1 cellular context compared by ENCODE assay signal in genomic region chr17:81741594-81742452, GRCh38.
TF ChIP-seq lines count a peak whose summit lies in the region.

No MANE protein-coding gene starts in this region.

TF ChIP-seq in HepG2, 621 proteins besides CTCF, POLR2A, EP300 and RAD21 (continued from another document):
- TF ChIP-seq HOMEZ (CRISPR knock-in tag; IDR thresholded peaks at IDR 0.05; ENCODE audit: low read depth) (no peak), NFATC3 (CRISPR knock-in tag; IDR thresholded peaks at IDR 0.05) (no peak), CBX2 (IDR thresholded peaks at IDR 0.05; ENCODE audit: low read depth, low read length) (no peak), CBX2 (CRISPR knock-in tag; IDR thresholded peaks at IDR 0.05; ENCODE audit: low read depth) (no peak), NFKB2 (CRISPR knock-in tag; IDR thresholded peaks at IDR 0.05; ENCODE audit: borderline replicate concordance) (0 out of 2 replicates have a peak, but pooled peaks have one; percentile 35), ZNF333 (CRISPR knock-in tag; IDR thresholded peaks at IDR 0.05; ENCODE audit: borderline replicate concordance) (no peak), ZBTB39 (CRISPR knock-in tag; IDR thresholded peaks at IDR 0.05) (no peak), CHCHD3 (CRISPR knock-in tag; IDR thresholded peaks at IDR 0.05) (no peak), NFKBIZ (CRISPR knock-in tag; IDR thresholded peaks at IDR 0.05) (no peak), DNMT1 (CRISPR knock-in tag; IDR thresholded peaks at IDR 0.05) (peak; percentile 55; the same call in 1 of the 2 replicates), MEF2D (CRISPR knock-in tag; IDR thresholded peaks at IDR 0.05) (no peak), ZNF496 (CRISPR knock-in tag; IDR thresholded peaks at IDR 0.05; ENCODE audit: insufficient replicate concordance) (no peak), FOXA3 (CRISPR knock-in tag; IDR thresholded peaks at IDR 0.05) (no peak), KDM4B (CRISPR knock-in tag; IDR thresholded peaks at IDR 0.05) (no peak), ZNF317 (CRISPR knock-in tag; IDR thresholded peaks at IDR 0.05) (no peak), ZNF891 (CRISPR knock-in tag; IDR thresholded peaks at IDR 0.05) (peak; percentile 54; the same call in 1 of the 2 replicates), HNRNPLL (IDR thresholded peaks at IDR 0.05; ENCODE audit: low read depth, low read length, poor library complexity, severe bottlenecking) (peak; percentile 38), ZFP91 (CRISPR knock-in tag; IDR thresholded peaks at IDR 0.05; ENCODE audit: borderline replicate concordance) (0 out of 2 replicates have a peak, but pooled peaks have one; percentile 31), HNRNPL (IDR thresholded peaks at IDR 0.05; ENCODE audit: low read depth, low read length) (0 out of 2 replicates have a peak, but pooled peaks have one; percentile 59), UBTF (CRISPR knock-in tag; IDR thresholded peaks at IDR 0.05) (0 out of 2 replicates have a peak, but pooled peaks have one; percentile 25), ZNF768 (CRISPR knock-in tag; IDR thresholded peaks at IDR 0.05) (peak; percentile 59; the same call in 1 of the 2 replicates), ZBTB7B (CRISPR knock-in tag; IDR thresholded peaks at IDR 0.05) (0 out of 2 replicates have a peak, but pooled peaks have one; percentile 16), ZNF451 (CRISPR knock-in tag; IDR thresholded peaks at IDR 0.05) (0 out of 2 replicates have a peak, but pooled peaks have one; percentile 14), YEATS4 (CRISPR knock-in tag; IDR thresholded peaks at IDR 0.05; ENCODE audit: borderline replicate concordance) (no peak), CHD4 (IDR thresholded peaks at IDR 0.05; ENCODE audit: borderline replicate concordance, low read length) (no peak), BRD4 (CRISPR knock-in tag; IDR thresholded peaks at IDR 0.05) (no peak), FOXK2 (IDR thresholded peaks at IDR 0.05) (no peak), U2AF2 (IDR thresholded peaks at IDR 0.05; ENCODE audit: low read depth, low read length) (no peak), ZFP90 (CRISPR knock-in tag; IDR thresholded peaks at IDR 0.05; ENCODE audit: borderline replicate concordance) (0 out of 2 replicates have a peak, but pooled peaks have one; percentile 29), ZNF136 (CRISPR knock-in tag; IDR thresholded peaks at IDR 0.05; ENCODE audit: low read depth) (no peak), PCBP1 (IDR thresholded peaks at IDR 0.05; ENCODE audit: borderline replicate concordance, low read depth, low read length) (0 out of 2 replicates have a peak, but pooled peaks have one; percentile 24), GLI4 (CRISPR knock-in tag; IDR thresholded peaks at IDR 0.05; ENCODE audit: borderline replicate concordance) (0 out of 2 replicates have a peak, but pooled peaks have one; percentile 39), FOXJ3 (CRISPR knock-in tag; IDR thresholded peaks at IDR 0.05; ENCODE audit: borderline replicate concordance) (no peak), ZNF335 (CRISPR knock-in tag; IDR thresholded peaks at IDR 0.05) (0 out of 2 replicates have a peak, but pooled peaks have one; percentile 65), RFXANK (CRISPR knock-in tag; IDR thresholded peaks at IDR 0.05) (no peak), THAP8 (CRISPR knock-in tag; IDR thresholded peaks at IDR 0.05; ENCODE audit: borderline replicate concordance) (no peak), ZNF282 (IDR thresholded peaks at IDR 0.05; ENCODE audit: partially characterized antibody) (no peak)
